Comparison of ENCODE assay signal across 1 cellular context in genomic region chr5:154756871-154757646, GRCh38.
TF ChIP-seq lines count a peak whose summit lies in the region.

No MANE protein-coding gene starts in this region.

TF ChIP-seq in K562, 482 proteins besides CTCF, POLR2A, EP300 and RAD21 (continued from another document and continues in another):
- TF ChIP-seq ZNF639 (CRISPR knock-in tag; conservative IDR thresholded peaks at IDR 0.05 in 1 of 2, IDR thresholded peaks at IDR 0.05 in 1 of 2) (no peak), ZNF407 (IDR thresholded peaks at IDR 0.05; ENCODE audit: low read depth) (no peak), USF2 (CRISPR knock-in tag; IDR thresholded peaks at IDR 0.05) (peak; percentile 70), TGIF2 (CRISPR knock-in tag; IDR thresholded peaks at IDR 0.05) (no peak), CTBP1 (IDR thresholded peaks at IDR 0.05; ENCODE audit: borderline replicate concordance) (peak; percentile 32; the same call in 1 of the 2 replicates), RFX7 (CRISPR knock-in tag; IDR thresholded peaks at IDR 0.05) (no peak), ELK1 (CRISPR knock-in tag; IDR thresholded peaks at IDR 0.05) (no peak), L3MBTL2 (IDR thresholded peaks at IDR 0.05) (peak; percentile 63), KLF16 (IDR thresholded peaks at IDR 0.05) (no peak), ELF4 (CRISPR knock-in tag; IDR thresholded peaks at IDR 0.05) (no peak), NONO (IDR thresholded peaks at IDR 0.05; ENCODE audit: low read depth in 2 of 2, low read length in 1 of 2) (peak in 1 of 2 experiments; percentile 60; a peak in 2 of 4 replicates), HMGN3 (IDR thresholded peaks at IDR 0.05; ENCODE audit: borderline replicate concordance, extremely low read depth, insufficient read length, low read depth, low read length) (peak; percentile 21), HDAC1 (IDR thresholded peaks at IDR 0.05) (peak in 1 of 2 experiments; percentile 79; a peak in 2 of 4 replicates), GTF2B (IDR thresholded peaks at IDR 0.05; ENCODE audit: extremely low read depth, insufficient read length) (no peak), SRSF3 (IDR thresholded peaks at IDR 0.05; ENCODE audit: insufficient read depth, low read length) (peak; percentile 72; the same call in 1 of the 2 replicates), FOXO4 (CRISPR knock-in tag; IDR thresholded peaks at IDR 0.05) (no peak), GTF3C2 (IDR thresholded peaks at IDR 0.05; ENCODE audit: borderline replicate concordance, extremely low read depth, insufficient read length) (no peak), COPS2 (conservative IDR thresholded peaks at IDR 0.05) (no peak), FUS (optimal IDR thresholded peaks at IDR 0.05; ENCODE audit: low read depth, low read length) (no peak), PATZ1 (CRISPR knock-in tag; IDR thresholded peaks at IDR 0.05; ENCODE audit: borderline replicate concordance) (no peak), SIN3A (IDR thresholded peaks at IDR 0.05; ENCODE audit: borderline replicate concordance in 2 of 2, control insufficient read depth in 1 of 2, low read depth in 2 of 2, low read length in 2 of 2) (peak; percentile 77 to 92; a peak in 3 of 4 replicates), PHB2 (IDR thresholded peaks at IDR 0.05; ENCODE audit: low read depth) (no peak), KAT8 (IDR thresholded peaks at IDR 0.05; ENCODE audit: low read depth) (no peak), SPI1 (IDR thresholded peaks at IDR 0.05; ENCODE audit: borderline replicate concordance, low read depth, low read length) (no peak), GATAD2B (IDR thresholded peaks at IDR 0.05; ENCODE audit: borderline replicate concordance) (no peak), HNRNPLL (IDR thresholded peaks at IDR 0.05; ENCODE audit: low read depth, low read length, poor library complexity, severe bottlenecking) (peak; percentile 23), PYGO2 (tag; IDR thresholded peaks at IDR 0.05) (no peak), NFIC (IDR thresholded peaks at IDR 0.05) (no peak), ZNF263 (CRISPR knock-in tag; IDR thresholded peaks at IDR 0.05; ENCODE audit: borderline replicate concordance) (peak; percentile 99), ZNF583 (CRISPR knock-in tag; IDR thresholded peaks at IDR 0.05) (no peak), TAF1 (IDR thresholded peaks at IDR 0.05; ENCODE audit: control insufficient read depth, extremely low read depth, insufficient read depth, low read length, severe bottlenecking) (peak; percentile 20), E4F1 (CRISPR knock-in tag; IDR thresholded peaks at IDR 0.05; ENCODE audit: borderline replicate concordance) (no peak), ZBTB34 (CRISPR knock-in tag; IDR thresholded peaks at IDR 0.05) (no peak), OTX1 (CRISPR knock-in tag; IDR thresholded peaks at IDR 0.05) (no peak), ZSCAN29 (IDR thresholded peaks at IDR 0.05) (no peak)
